In the genomic region with DNA sequence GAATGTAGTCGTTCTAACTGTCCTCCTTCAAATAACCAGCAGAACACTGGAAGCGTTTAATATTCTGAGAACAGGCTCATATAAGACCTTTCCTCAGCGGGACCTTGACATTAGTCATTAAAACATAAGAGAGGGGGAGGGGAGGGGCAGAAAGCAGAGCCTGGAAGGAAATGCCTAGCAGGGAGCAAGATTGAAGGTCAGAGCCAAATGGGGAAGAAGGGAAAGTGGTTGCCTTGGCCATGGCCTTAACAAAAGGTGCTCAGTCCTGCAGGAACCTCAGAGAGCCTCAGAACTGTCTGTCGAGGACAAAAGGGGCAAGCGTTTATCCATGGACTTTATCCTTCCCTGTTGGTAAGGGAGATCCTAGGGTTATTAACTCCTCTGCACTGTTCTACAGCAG, we compare ENCODE assay signal across 8 cellular contexts. TPM values are rescaled to one million over a fixed set of nuclear protein-coding genes. Genes with fewer than 3 reads are reported as not detected.
DNase-seq lines count a peak whose midpoint lies in the region; ATAC-seq and TF ChIP-seq lines count a peak whose summit lies in the region.
"Had no signal": no experiment of that assay in that cellular context is flagged by ENCODE, and none has a peak within 500 bp of the region (broad histone marks: within the 10 kb centered on the region; RNA-seq: fewer than 3 reads in every experiment).

No MANE protein-coding gene starts in this region.

- peaks cover 7% of the 10 kb centered on the region for H3K9me3 ChIP-seq in HUES6 (ENCODE audit: control insufficient read depth, insufficient read depth, low read depth, low read length)

- no peaks in the 10 kb centered on the region for H3K36me3 Mint-ChIP-seq in brain
- H3K36me3 Mint-ChIP-seq in stimulated activated naive B cell treated with anti-CD40 and anti-IgM and Interleukin-4, amounts not matched to agents 10 μg/mL and 1 μg/mL and 100 μg/mL, for 72 hours: no peaks in the 10 kb centered on the region

- peak overlapping the region in 3 of 5 experiments; percentile 18 to 47 (median 27) for H3K27ac Mint-ChIP-seq in brain
- peak overlapping the region; percentile 65 for H3K27ac Mint-ChIP-seq in stimulated activated naive B cell treated with anti-CD40 and anti-IgM and Interleukin-4, amounts not matched to agents 10 μg/mL and 1 μg/mL and 100 μg/mL, for 72 hours

- no peak for ATAC-seq in stimulated activated naive B cell treated with anti-CD40 and anti-IgM and Interleukin-4, amounts not matched to agents 10 μg/mL and 1 μg/mL and 100 μg/mL, for 72 hours (replicated peaks)

- H3K27me3 ChIP-seq in HUES6 (ENCODE audit: control insufficient read depth, insufficient read depth, low read length): peaks cover 24% of the 10 kb centered on the region

- H3K4me1 Mint-ChIP-seq in brain: peaks cover 16% of the 10 kb centered on the region
- peaks cover 5 to 13% of the 10 kb centered on the region in 2 donors for H3K4me1 Mint-ChIP-seq in stimulated activated naive B cell treated with anti-CD40 and anti-IgM and Interleukin-4, amounts not matched to agents 10 μg/mL and 1 μg/mL and 100 μg/mL, for 72 hours

- peaks cover 8% of the 10 kb centered on the region for H3K4me1 ChIP-seq in HUES6 (ENCODE audit: control insufficient read depth, insufficient read depth, low read length)

- no peak overlapping the region for H3K27ac ChIP-seq in HUES6 (ENCODE audit: low read depth, low read length)

- H3K4me3 Mint-ChIP-seq in brain: peak overlapping the region; percentile 75 to 88 (median 80)
- peak overlapping the region; percentile 78 to 83 for H3K4me3 Mint-ChIP-seq in stimulated activated naive B cell treated with anti-CD40 and anti-IgM and Interleukin-4, amounts not matched to agents 10 μg/mL and 1 μg/mL and 100 μg/mL, for 72 hours

- no peaks in the 10 kb centered on the region for H3K36me3 ChIP-seq in HUES6 (ENCODE audit: control insufficient read depth, insufficient read depth, low read length)

- H3K9ac ChIP-seq in HUES6 (ENCODE audit: low read length): peak overlapping the region; percentile 64

- H3K4me3 ChIP-seq in HUES6 (ENCODE audit: low read depth, low read length): peak overlapping the region; percentile 71

- DNase-seq in left kidney (ENCODE audit: low read depth, low spot score) (peak; percentile 43), SIG-M5 (lab: John Stamatoyannopoulos, UW) (no peak), NCI-H2107 (lab: John Stamatoyannopoulos, UW) (no peak)
- no peak for DNase-seq in stimulated activated naive B cell treated with anti-CD40 and anti-IgM and Interleukin-4, amounts not matched to agents 10 μg/mL and 1 μg/mL and 100 μg/mL, for 72 hours
- DNase-seq in stimulated activated CD4-positive, alpha-beta T cell treated with anti-CD3 and anti-CD28 coated beads, Interleukin-2, amount 100 ng/mL, for 24 hours: no peak
- DNase-seq: NCI-H187 had no signal

- peaks cover 43% of the 10 kb centered on the region for H3K27me3 Mint-ChIP-seq in brain
- H3K27me3 Mint-ChIP-seq in stimulated activated naive B cell treated with anti-CD40 and anti-IgM and Interleukin-4, amounts not matched to agents 10 μg/mL and 1 μg/mL and 100 μg/mL, for 72 hours: peaks cover 36 to 54% of the 10 kb centered on the region in 2 donors

- peaks cover 10 to 21% (median 14%) of the 10 kb centered on the region in 5 experiments for H3K9me3 Mint-ChIP-seq in brain
- no peaks in the 10 kb centered on the region for H3K9me3 Mint-ChIP-seq in stimulated activated naive B cell treated with anti-CD40 and anti-IgM and Interleukin-4, amounts not matched to agents 10 μg/mL and 1 μg/mL and 100 μg/mL, for 72 hours

- TF ChIP-seq CTCF in brain (conservative IDR thresholded peaks at IDR 0.05): no peak

RNA-seq across cellular contexts. Expression of gene PLA2R1, which starts 0.9 kb away (rescaled TPM):
- 0.19 TPM for polyA plus RNA-seq in brain (ENCODE audit: insufficient read depth, low read depth, low replicate concordance)
